Comparison of ENCODE assay signal across 1 cellular context in the genomic region with DNA sequence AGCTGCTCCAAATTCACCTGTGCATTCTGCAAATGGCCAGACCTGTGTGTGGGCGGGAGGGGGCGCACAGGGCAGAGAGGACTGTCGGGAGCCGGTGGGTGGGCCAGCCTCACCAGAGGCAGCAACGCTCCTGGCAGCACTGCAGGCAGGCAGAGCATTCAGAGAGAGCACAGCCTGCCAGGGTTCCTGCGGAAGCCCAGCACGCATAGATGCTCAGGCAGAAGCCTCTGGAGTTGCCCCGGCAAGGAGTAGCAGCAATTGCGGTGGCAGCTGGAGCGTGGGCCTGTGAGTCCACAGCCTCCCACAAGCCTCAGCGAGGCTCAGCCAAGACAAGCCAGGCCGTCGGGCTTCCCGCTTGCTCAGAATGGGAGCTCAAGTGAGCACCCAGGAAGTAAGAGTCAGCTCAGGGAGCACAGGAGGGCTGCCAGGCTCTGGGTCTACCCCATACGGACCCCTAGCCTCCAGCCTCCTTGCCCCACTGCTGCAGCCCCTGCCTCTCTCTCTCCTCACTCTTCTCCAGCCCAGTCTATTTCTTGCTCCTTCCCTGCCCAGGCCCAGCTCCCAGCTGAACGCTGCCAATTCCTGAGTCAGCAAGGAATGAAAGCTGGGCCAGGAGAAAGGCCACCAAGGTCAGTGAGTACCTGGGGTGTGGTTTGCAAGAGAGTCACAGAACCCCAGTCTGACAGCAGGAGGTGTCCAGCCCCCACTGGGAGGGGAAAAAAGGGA.
TF ChIP-seq lines count a peak whose summit lies in the region.

No MANE protein-coding gene starts in this region.

TF ChIP-seq in H1, 55 proteins besides CTCF, POLR2A, EP300 and RAD21:
- no peak for TF ChIP-seq KDM1A (IDR thresholded peaks at IDR 0.05; ENCODE audit: borderline replicate concordance, low read length)
- TF ChIP-seq PHF8 (conservative IDR thresholded peaks at IDR 0.05; ENCODE audit: low read depth, low read length): no peak
- no peak for TF ChIP-seq POLR2AphosphoS5 (IDR thresholded peaks at IDR 0.05; ENCODE audit: low read depth, low read length)
- TF ChIP-seq SIX5 (IDR thresholded peaks at IDR 0.05; ENCODE audit: low read depth, low read length): no peak
- peak; percentile 62; the same call in 1 of the 2 replicates for TF ChIP-seq EGR1 (IDR thresholded peaks at IDR 0.05; ENCODE audit: borderline replicate concordance, low read depth, low read length)
- peak; percentile 25; the same call in 1 of the 2 replicates for TF ChIP-seq GABPA (IDR thresholded peaks at IDR 0.05; ENCODE audit: borderline replicate concordance, insufficient read depth, low read length)
